ENCODE assay signal across 2 cellular contexts in the genomic region with DNA sequence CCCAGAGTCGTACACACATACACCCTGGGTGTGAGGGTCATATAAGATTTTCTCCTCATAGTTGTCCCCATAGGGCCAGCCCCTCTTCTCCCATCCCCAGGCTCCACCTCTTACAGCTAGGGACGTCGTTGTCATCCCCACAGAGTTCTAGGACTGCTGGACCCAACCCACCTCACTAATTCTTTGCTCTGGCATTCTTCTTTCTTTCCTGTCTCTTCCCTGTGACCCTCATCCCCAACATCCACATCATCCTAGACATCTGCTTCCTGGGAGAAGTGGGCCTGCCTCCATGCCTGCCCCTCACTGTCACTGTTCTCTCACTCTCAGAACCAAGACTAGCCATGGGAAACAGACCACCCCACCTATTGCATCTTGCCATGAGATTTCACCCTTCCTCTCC.
TF ChIP-seq lines count a peak whose summit lies in the region.

No MANE protein-coding gene starts in this region.

TF ChIP-seq in SK-N-SH, 30 proteins besides CTCF, POLR2A, EP300 and RAD21 (continued from another document):
- TF ChIP-seq, protein P1, sequence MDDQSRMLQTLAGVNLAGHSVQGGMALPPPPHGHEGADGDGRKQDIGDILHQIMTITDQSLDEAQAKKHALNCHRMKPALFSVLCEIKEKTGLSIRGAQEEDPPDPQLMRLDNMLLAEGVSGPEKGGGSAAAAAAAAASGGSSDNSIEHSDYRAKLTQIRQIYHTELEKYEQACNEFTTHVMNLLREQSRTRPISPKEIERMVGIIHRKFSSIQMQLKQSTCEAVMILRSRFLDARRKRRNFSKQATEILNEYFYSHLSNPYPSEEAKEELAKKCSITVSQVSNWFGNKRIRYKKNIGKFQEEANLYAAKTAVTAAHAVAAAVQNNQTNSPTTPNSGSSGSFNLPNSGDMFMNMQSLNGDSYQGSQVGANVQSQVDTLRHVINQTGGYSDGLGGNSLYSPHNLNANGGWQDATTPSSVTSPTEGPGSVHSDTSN (IDR thresholded peaks at IDR 0.05): no peak
- TF ChIP-seq NRF1 (IDR thresholded peaks at IDR 0.05; ENCODE audit: low read depth, low read length) (no peak), SIN3A (IDR thresholded peaks at IDR 0.05; ENCODE audit: borderline replicate concordance, low read depth, low read length) (no peak), RCOR1 (IDR thresholded peaks at IDR 0.05; ENCODE audit: low read length) (no peak), MXI1 (IDR thresholded peaks at IDR 0.05; ENCODE audit: low read depth, low read length) (no peak), FOSL2 (IDR thresholded peaks at IDR 0.05; ENCODE audit: borderline replicate concordance, low read depth) (no peak)
- TF ChIP-seq, protein P2, sequence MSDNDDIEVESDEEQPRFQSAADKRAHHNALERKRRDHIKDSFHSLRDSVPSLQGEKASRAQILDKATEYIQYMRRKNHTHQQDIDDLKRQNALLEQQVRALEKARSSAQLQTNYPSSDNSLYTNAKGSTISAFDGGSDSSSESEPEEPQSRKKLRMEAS (IDR thresholded peaks at IDR 0.05; ENCODE audit: low read depth): no peak

TF ChIP-seq in SK-N-SH treated with all-trans-retinoic acid at 6 μM for 48 hours, 23 proteins besides CTCF, POLR2A, EP300 and RAD21 (continued from another document):
- TF ChIP-seq, protein P3, sequence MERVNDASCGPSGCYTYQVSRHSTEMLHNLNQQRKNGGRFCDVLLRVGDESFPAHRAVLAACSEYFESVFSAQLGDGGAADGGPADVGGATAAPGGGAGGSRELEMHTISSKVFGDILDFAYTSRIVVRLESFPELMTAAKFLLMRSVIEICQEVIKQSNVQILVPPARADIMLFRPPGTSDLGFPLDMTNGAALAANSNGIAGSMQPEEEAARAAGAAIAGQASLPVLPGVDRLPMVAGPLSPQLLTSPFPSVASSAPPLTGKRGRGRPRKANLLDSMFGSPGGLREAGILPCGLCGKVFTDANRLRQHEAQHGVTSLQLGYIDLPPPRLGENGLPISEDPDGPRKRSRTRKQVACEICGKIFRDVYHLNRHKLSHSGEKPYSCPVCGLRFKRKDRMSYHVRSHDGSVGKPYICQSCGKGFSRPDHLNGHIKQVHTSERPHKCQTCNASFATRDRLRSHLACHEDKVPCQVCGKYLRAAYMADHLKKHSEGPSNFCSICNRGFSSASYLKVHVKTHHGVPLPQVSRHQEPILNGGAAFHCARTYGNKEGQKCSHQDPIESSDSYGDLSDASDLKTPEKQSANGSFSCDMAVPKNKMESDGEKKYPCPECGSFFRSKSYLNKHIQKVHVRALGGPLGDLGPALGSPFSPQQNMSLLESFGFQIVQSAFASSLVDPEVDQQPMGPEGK (CRISPR knock-in tag; IDR thresholded peaks at IDR 0.05; ENCODE audit: borderline replicate concordance): no peak
- TF ChIP-seq ZNF8 (CRISPR knock-in tag; IDR thresholded peaks at IDR 0.05): no peak
- no peak for TF ChIP-seq ZFP3 (CRISPR knock-in tag; IDR thresholded peaks at IDR 0.05)
- no peak for TF ChIP-seq ARNTL (CRISPR knock-in tag; IDR thresholded peaks at IDR 0.05; ENCODE audit: borderline replicate concordance, low read depth)
- no peak for TF ChIP-seq ESRRG (CRISPR knock-in tag; IDR thresholded peaks at IDR 0.05)
- no peak for TF ChIP-seq BACH2 (CRISPR knock-in tag; IDR thresholded peaks at IDR 0.05; ENCODE audit: borderline replicate concordance)
- no peak for TF ChIP-seq CSDC2 (CRISPR knock-in tag; IDR thresholded peaks at IDR 0.05)
- TF ChIP-seq, protein P4, sequence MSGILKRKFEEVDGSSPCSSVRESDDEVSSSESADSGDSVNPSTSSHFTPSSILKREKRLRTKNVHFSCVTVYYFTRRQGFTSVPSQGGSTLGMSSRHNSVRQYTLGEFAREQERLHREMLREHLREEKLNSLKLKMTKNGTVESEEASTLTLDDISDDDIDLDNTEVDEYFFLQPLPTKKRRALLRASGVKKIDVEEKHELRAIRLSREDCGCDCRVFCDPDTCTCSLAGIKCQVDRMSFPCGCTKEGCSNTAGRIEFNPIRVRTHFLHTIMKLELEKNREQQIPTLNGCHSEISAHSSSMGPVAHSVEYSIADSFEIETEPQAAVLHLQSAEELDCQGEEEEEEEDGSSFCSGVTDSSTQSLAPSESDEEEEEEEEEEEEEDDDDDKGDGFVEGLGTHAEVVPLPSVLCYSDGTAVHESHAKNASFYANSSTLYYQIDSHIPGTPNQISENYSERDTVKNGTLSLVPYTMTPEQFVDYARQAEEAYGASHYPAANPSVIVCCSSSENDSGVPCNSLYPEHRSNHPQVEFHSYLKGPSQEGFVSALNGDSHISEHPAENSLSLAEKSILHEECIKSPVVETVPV (CRISPR knock-in tag; IDR thresholded peaks at IDR 0.05): no peak
- TF ChIP-seq SNAI2 (CRISPR knock-in tag; IDR thresholded peaks at IDR 0.05): no peak
- no peak for TF ChIP-seq RARB (CRISPR knock-in tag; IDR thresholded peaks at IDR 0.05)
- TF ChIP-seq OSR1 (CRISPR knock-in tag; IDR thresholded peaks at IDR 0.05): no peak
- no peak for TF ChIP-seq TCF4 (CRISPR knock-in tag; IDR thresholded peaks at IDR 0.05; ENCODE audit: borderline replicate concordance)
- TF ChIP-seq, protein P5, sequence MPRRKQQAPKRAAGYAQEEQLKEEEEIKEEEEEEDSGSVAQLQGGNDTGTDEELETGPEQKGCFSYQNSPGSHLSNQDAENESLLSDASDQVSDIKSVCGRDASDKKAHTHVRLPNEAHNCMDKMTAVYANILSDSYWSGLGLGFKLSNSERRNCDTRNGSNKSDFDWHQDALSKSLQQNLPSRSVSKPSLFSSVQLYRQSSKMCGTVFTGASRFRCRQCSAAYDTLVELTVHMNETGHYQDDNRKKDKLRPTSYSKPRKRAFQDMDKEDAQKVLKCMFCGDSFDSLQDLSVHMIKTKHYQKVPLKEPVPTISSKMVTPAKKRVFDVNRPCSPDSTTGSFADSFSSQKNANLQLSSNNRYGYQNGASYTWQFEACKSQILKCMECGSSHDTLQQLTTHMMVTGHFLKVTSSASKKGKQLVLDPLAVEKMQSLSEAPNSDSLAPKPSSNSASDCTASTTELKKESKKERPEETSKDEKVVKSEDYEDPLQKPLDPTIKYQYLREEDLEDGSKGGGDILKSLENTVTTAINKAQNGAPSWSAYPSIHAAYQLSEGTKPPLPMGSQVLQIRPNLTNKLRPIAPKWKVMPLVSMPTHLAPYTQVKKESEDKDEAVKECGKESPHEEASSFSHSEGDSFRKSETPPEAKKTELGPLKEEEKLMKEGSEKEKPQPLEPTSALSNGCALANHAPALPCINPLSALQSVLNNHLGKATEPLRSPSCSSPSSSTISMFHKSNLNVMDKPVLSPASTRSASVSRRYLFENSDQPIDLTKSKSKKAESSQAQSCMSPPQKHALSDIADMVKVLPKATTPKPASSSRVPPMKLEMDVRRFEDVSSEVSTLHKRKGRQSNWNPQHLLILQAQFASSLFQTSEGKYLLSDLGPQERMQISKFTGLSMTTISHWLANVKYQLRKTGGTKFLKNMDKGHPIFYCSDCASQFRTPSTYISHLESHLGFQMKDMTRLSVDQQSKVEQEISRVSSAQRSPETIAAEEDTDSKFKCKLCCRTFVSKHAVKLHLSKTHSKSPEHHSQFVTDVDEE (CRISPR knock-in tag; IDR thresholded peaks at IDR 0.05): no peak
- TF ChIP-seq TOX (CRISPR knock-in tag; IDR thresholded peaks at IDR 0.05; ENCODE audit: borderline replicate concordance): no peak
- TF ChIP-seq ZNF70 (CRISPR knock-in tag; IDR thresholded peaks at IDR 0.05): no peak
- TF ChIP-seq ZFP30 (CRISPR knock-in tag; IDR thresholded peaks at IDR 0.05): no peak
